In the genomic region with DNA sequence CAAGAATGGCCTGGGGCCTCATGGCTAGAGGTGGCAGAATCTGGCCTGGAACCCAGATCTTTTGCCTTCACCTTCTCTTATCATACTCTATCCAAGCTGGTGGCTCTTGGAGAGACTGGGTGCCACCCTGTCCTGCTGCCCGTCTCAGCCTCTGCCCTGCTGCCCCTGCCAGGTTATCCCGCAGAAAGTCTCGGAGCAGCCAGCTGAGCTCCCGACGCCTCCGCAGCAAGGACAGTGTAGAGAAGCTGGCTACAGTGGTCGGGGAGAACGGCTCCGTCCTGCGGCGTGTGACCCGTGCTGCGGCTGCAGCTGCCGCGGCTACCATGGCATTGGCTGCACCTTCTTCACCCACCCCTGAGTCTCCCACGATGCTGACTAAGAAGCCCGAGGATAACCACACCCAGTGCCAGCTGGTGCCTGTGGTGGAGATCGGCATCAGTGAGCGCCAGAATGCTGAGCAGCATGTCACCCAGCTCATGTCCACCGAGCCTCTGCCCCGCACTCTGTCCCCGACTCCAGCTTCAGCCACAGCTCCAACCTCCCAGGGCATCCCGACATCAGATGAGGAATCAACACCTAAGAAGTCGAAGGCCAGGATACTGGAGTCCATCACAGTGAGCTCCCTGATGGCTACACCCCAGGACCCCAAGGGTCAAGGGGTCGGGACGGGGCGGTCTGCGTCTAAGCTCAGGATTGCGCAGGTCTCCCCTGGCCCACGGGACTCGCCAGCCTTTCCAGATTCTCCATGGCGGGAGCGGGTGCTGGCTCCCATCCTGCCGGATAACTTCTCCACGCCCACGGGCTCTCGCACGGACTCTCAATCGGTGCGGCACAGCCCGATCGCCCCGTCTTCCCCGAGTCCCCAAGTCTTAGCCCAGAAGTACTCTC, we compare ENCODE assay signal across 24 cellular contexts. TPM values are rescaled to one million over a fixed set of nuclear protein-coding genes. Genes with fewer than 3 reads are reported as not detected.
DNase-seq lines count a peak whose midpoint lies in the region; ATAC-seq, FAIRE-seq and TF ChIP-seq lines count a peak whose summit lies in the region.
"Had no signal": no experiment of that assay in that cellular context is flagged by ENCODE, and none has a peak within 500 bp of the region (broad histone marks: within the 10 kb centered on the region; RNA-seq: fewer than 3 reads in every experiment).

No MANE protein-coding gene starts in this region.

- POLR2A ChIA-PET in endothelial cell of umbilical vein (lab: Charles Lee) = no interaction called here

- H3K4me3 Mint-ChIP-seq in activated CD8-positive, alpha-beta memory T cell treated with anti-CD3 and anti-CD28 coated beads, Interleukin-2, amount 10 ng/mL, durations not matched to agents 7 days and 5 days = no peak overlapping the region
- H3K4me3 Mint-ChIP-seq: CD8-positive, alpha-beta T cell had no signal

- no peak for FAIRE-seq in endothelial cell of umbilical vein (lab: Jason Lieb, UNC)
- FAIRE-seq: A549, GM12891, HTR-8/SVneo had no signal

- TSS peak; percentile 20 for BruUV-seq in endothelial cell of umbilical vein (replicated peaks; lab: Mats Ljungman, UMichigan)

- TF ChIP-seq POLR2A in endothelial cell of umbilical vein (IDR thresholded peaks at IDR 0.05; ENCODE audit: low read depth, low read length) = no peak

- H3K4me3 ChIP-seq in H7 (ENCODE audit: insufficient read depth, low read depth, low read length) (no peak overlapping the region), endothelial cell of umbilical vein (replicated peaks in 1 of 3; ENCODE audit: insufficient read depth in 1 of 3, low read depth in 1 of 3, low read length in 3 of 3) (no peak overlapping the region)
- H3K4me3 ChIP-seq: A549, BLaER1, Peyer's patch had no signal

- H3K9me3 ChIP-seq in endothelial cell of umbilical vein (replicated peaks; ENCODE audit: control insufficient read depth, insufficient read depth, low read length) = no peaks in the 10 kb centered on the region
- H3K9me3 ChIP-seq: A549, BLaER1, Peyer's patch had no signal

- H3K4me1 ChIP-seq in endothelial cell of umbilical vein (ENCODE audit: control insufficient read depth, extremely low read depth, insufficient read depth, low read length) = peaks cover 11% of the 10 kb centered on the region

- intact Hi-C loops in endothelial cell of umbilical vein (cut with micrococcal nuclease) = no loop called here
- intact Hi-C loops in posterior vena cava (cut with DNase I) = no loop called here

- H3K9me3 Mint-ChIP-seq in activated CD8-positive, alpha-beta memory T cell treated with anti-CD3 and anti-CD28 coated beads, Interleukin-2, amount 10 ng/mL, durations not matched to agents 7 days and 5 days (ENCODE audit: low read depth) = no peaks in the 10 kb centered on the region
- H3K9me3 Mint-ChIP-seq: CD8-positive, alpha-beta T cell; IgD-negative memory B cell had no signal

- peaks cover 46% of the 10 kb centered on the region for H3K4me1 Mint-ChIP-seq in activated CD8-positive, alpha-beta memory T cell treated with anti-CD3 and anti-CD28 coated beads, Interleukin-2, amount 10 ng/mL, durations not matched to agents 7 days and 5 days

- peaks cover 98% of the 10 kb centered on the region for H3K79me2 ChIP-seq in endothelial cell of umbilical vein (ENCODE audit: control insufficient read depth, insufficient read depth, low read length)

- no peak overlapping the region for H3K27ac ChIP-seq in endothelial cell of umbilical vein (ENCODE audit: insufficient read depth, low read depth, low read length)
- H3K27ac ChIP-seq: A549, BLaER1, Peyer's patch had no signal

- H3K36me3 ChIP-seq in H7 (replicated peaks; ENCODE audit: control insufficient read depth, insufficient read depth, low read length) = peaks cover 31% of the 10 kb centered on the region
- H3K36me3 ChIP-seq in endothelial cell of umbilical vein (ENCODE audit: control insufficient read depth in 2 of 2, extremely low read depth in 1 of 2, insufficient read depth in 2 of 2, low read length in 2 of 2) = peaks cover 2 to 25% of the 10 kb centered on the region in 2 experiments

- H3K27me3 ChIP-seq in H7 (ENCODE audit: control insufficient read depth, insufficient read depth, low read length) = no peaks in the 10 kb centered on the region
- H3K27me3 ChIP-seq in endothelial cell of umbilical vein (ENCODE audit: control insufficient read depth in 2 of 2, insufficient read depth in 2 of 2, low read length in 2 of 2) = no peaks in the 10 kb centered on the region
- H3K27me3 ChIP-seq: BLaER1, Peyer's patch had no signal

- no peak overlapping the region for H2AFZ ChIP-seq in endothelial cell of umbilical vein (ENCODE audit: low read depth, low read length)

- ATAC-seq in activated CD8-positive, alpha-beta memory T cell treated with anti-CD3 and anti-CD28 coated beads, Interleukin-2, amount 10 ng/mL, durations not matched to agents 7 days and 5 days = no peak
- ATAC-seq: CD8-positive, alpha-beta T cell; Right ventricle myocardium inferior had no signal

- dilution Hi-C loops in endothelial cell of umbilical vein (cut with MboI; ENCODE audit: extremely low pct_ligation_motif_present, low sequenced_read_pairs) = no loop called here

- H3K27ac Mint-ChIP-seq in activated CD8-positive, alpha-beta memory T cell treated with anti-CD3 and anti-CD28 coated beads, Interleukin-2, amount 10 ng/mL, durations not matched to agents 7 days and 5 days = no peak overlapping the region
- H3K27ac Mint-ChIP-seq: CD8-positive, alpha-beta T cell; IgD-negative memory B cell had no signal

- no peaks in the 10 kb centered on the region for H3K9me1 ChIP-seq in endothelial cell of umbilical vein (replicated peaks; ENCODE audit: control insufficient read depth, extremely low read depth, insufficient read depth, low read length)

- CTCF ChIA-PET in activated CD8-positive, alpha-beta memory T cell treated with anti-CD3 and anti-CD28 coated beads, Interleukin-2, amount 10 ng/mL, durations not matched to agents 7 days and 5 days (lab: Charles Lee) = no interaction called here
- CTCF ChIA-PET in endothelial cell of umbilical vein (lab: Charles Lee) = interaction anchor here (1.0 kb wide), 1 partner anchor 23 kb away, joined by 3 read pairs; no protein-coding TSS in a partner anchor

- peak; percentile 42 for DNase-seq in activated CD8-positive, alpha-beta memory T cell treated with anti-CD3 and anti-CD28 coated beads, Interleukin-2, amount 50 U/mL, for 48 hours
- no peak for DNase-seq in activated CD8-positive, alpha-beta memory T cell treated with anti-CD3 and anti-CD28 coated beads, Interleukin-2, amount 10 ng/mL, durations not matched to agents 7 days and 5 days
- DNase-seq in H7 (peak; percentile 27), endothelial cell of umbilical vein (ENCODE audit: low read depth, low spot score) (no peak), posterior vena cava (ENCODE audit: low spot score) (peak; percentile 76), NCI-H2029 treated with DMSO at 0.1 percent for 48 hours (lab: John Stamatoyannopoulos, UW) (no peak), foreskin melanocyte (no peak)
- DNase-seq: Calu3; CD8-positive, alpha-beta T cell; DMS53; GOT3; Kasumi-1; NCI-H1105 treated with DMSO at 0.1 percent for 48 hours; NCI-H1694; NCI-H510A; NCI-H748 treated with DMSO at 0.1 percent for 48 hours; NK-92 treated with Interleukin-12 subunit alpha and Interleukin-12 subunit beta, amount 100 ng/mL, for 24 hours had no signal

- no peak overlapping the region for H3K9ac ChIP-seq in endothelial cell of umbilical vein (replicated peaks; ENCODE audit: extremely low read depth, insufficient read depth, low read length)
- H3K9ac ChIP-seq: BLaER1 had no signal

- no peaks in the 10 kb centered on the region for H4K20me1 ChIP-seq in endothelial cell of umbilical vein (replicated peaks; ENCODE audit: control insufficient read depth, extremely low read depth, insufficient read depth, low read length)

- no peak for TF ChIP-seq CTCF in endothelial cell of umbilical vein (IDR thresholded peaks at IDR 0.05; ENCODE audit: extremely low read depth in 1 of 2, insufficient read depth in 1 of 2, low read depth in 1 of 2, low read length in 2 of 2)

- no peaks in the 10 kb centered on the region for H3K27me3 Mint-ChIP-seq in activated CD8-positive, alpha-beta memory T cell treated with anti-CD3 and anti-CD28 coated beads, Interleukin-2, amount 10 ng/mL, durations not matched to agents 7 days and 5 days
- H3K27me3 Mint-ChIP-seq: IgD-negative memory B cell had no signal

- peaks cover 61% of the 10 kb centered on the region for H3K36me3 Mint-ChIP-seq in activated CD8-positive, alpha-beta memory T cell treated with anti-CD3 and anti-CD28 coated beads, Interleukin-2, amount 10 ng/mL, durations not matched to agents 7 days and 5 days

- no peak overlapping the region for H3K4me2 ChIP-seq in endothelial cell of umbilical vein (ENCODE audit: insufficient read depth, low read length)
- H3K4me2 ChIP-seq: A549, BLaER1 had no signal

TF ChIP-seq in endothelial cell of umbilical vein, 7 proteins besides CTCF, POLR2A, EP300 and RAD21:
- TF ChIP-seq POLR2AphosphoS5 (IDR thresholded peaks at IDR 0.05; ENCODE audit: insufficient read depth, low read depth, low read length) (no peak), FOS (IDR thresholded peaks at IDR 0.05; ENCODE audit: borderline replicate concordance, insufficient read depth, low read length) (no peak), JUN (IDR thresholded peaks at IDR 0.05; ENCODE audit: borderline replicate concordance, insufficient read depth, insufficient read length, low read depth) (no peak), GATA2 (IDR thresholded peaks at IDR 0.05; ENCODE audit: insufficient read depth, insufficient read length, low read depth, low read length) (no peak), EZH2 (IDR thresholded peaks at IDR 0.05; ENCODE audit: borderline replicate concordance, low read depth, low read length, severe bottlenecking) (no peak), MYC (IDR thresholded peaks at IDR 0.05; ENCODE audit: low read depth, low read length) (no peak), MAX (IDR thresholded peaks at IDR 0.05; ENCODE audit: insufficient read depth, insufficient read length) (no peak)

RNA-seq across cellular contexts. Expression of gene INCENP, which starts 6.0 kb away (rescaled TPM):
- total RNA-seq in activated CD8-positive, alpha-beta memory T cell treated with anti-CD3 and anti-CD28 coated beads, Interleukin-2, amount 10 ng/mL, durations not matched to agents 7 days and 5 days = 100 to 1,000 TPM; 176 to 205 TPM
- total RNA-seq in H7 (2014; rRNA removed; shearing (Covaris generic)) = 96.8 and 107 TPM in 2 replicates
- total RNA-seq in endothelial cell of umbilical vein = 73.6 and 86.8 TPM in 2 replicates
- 17.5 and 22.9 TPM in 2 replicates for polyA plus RNA-seq in endothelial cell of umbilical vein
- polyA plus RNA-seq in endothelial cell of umbilical vein (2011; cell fraction: cytosol; rRNA removed) = 15.9 and 16.6 TPM in 2 replicates
- 75.2 and 76.8 TPM in 2 replicates for polyA plus RNA-seq in endothelial cell of umbilical vein (2011; cell fraction: nucleus; rRNA removed)
- polyA plus RNA-seq in endothelial cell of umbilical vein (2012) = 23.9 and 31.4 TPM in 2 replicates
- polyA minus RNA-seq in endothelial cell of umbilical vein = 25.1 and 32.4 TPM in 2 replicates
- polyA minus RNA-seq in endothelial cell of umbilical vein (2011; cell fraction: cytosol; rRNA and poly(A)+ RNA removed) = 87.9 TPM
- 35.9 and 37.7 TPM in 2 replicates for polyA minus RNA-seq in endothelial cell of umbilical vein (2011; cell fraction: nucleus; rRNA and poly(A)+ RNA removed)
- 10 to 100 TPM; 11.8 to 22.4 TPM for total RNA-seq in posterior vena cava

Comparison
In these comparisons a context has a peak if more than half of its experiments do, and no peak if none do; other contexts are left out.
1. DNase-seq: peak in activated CD8-positive, alpha-beta memory T cell treated with anti-CD3 and anti-CD28 coated beads, Interleukin-2, amount 50 U/mL, for 48 hours (single experiment), H7 (single experiment) and posterior vena cava (single experiment); none in activated CD8-positive, alpha-beta memory T cell treated with anti-CD3 and anti-CD28 coated beads, Interleukin-2, amount 10 ng/mL, durations not matched to agents 7 days and 5 days (single experiment), endothelial cell of umbilical vein (single experiment), NCI-H2029 treated with DMSO at 0.1 percent for 48 hours (single experiment) and foreskin melanocyte (single experiment).